ENCODE assay signal across 1 cellular context in genomic region chr6:27688014-27688586, GRCh38.
TF ChIP-seq lines count a peak whose summit lies in the region.

No MANE protein-coding gene starts in this region.

TF ChIP-seq in HepG2, 621 proteins besides CTCF, POLR2A, EP300 and RAD21 (continued from another document and continues in another):
- peak; percentile 97 for TF ChIP-seq ZNF580 (CRISPR knock-in tag; IDR thresholded peaks at IDR 0.05; ENCODE audit: borderline replicate concordance, low read depth)
- no peak for TF ChIP-seq RFX3 (CRISPR knock-in tag; IDR thresholded peaks at IDR 0.05)
- peak; percentile 86 for TF ChIP-seq ZNF772 (CRISPR knock-in tag; IDR thresholded peaks at IDR 0.05)
- TF ChIP-seq ZNF512B (CRISPR knock-in tag; IDR thresholded peaks at IDR 0.05; ENCODE audit: borderline replicate concordance): 0 out of 2 replicates have a peak, but pooled peaks have one; percentile 52
- TF ChIP-seq PLRG1 (conservative IDR thresholded peaks at IDR 0.05): no peak
- TF ChIP-seq RBAK (CRISPR knock-in tag; IDR thresholded peaks at IDR 0.05): peak; percentile 50; the same call in 1 of the 2 replicates
- TF ChIP-seq KLF12 (CRISPR knock-in tag; IDR thresholded peaks at IDR 0.05; ENCODE audit: borderline replicate concordance): no peak
- TF ChIP-seq E2F1 (CRISPR knock-in tag; IDR thresholded peaks at IDR 0.05): no peak
- peak; percentile 83 for TF ChIP-seq ONECUT2 (CRISPR knock-in tag; IDR thresholded peaks at IDR 0.05)
- no peak for TF ChIP-seq ZNF546 (CRISPR knock-in tag; conservative IDR thresholded peaks at IDR 0.05)
- peak; percentile 37; the same call in 1 of the 2 replicates for TF ChIP-seq ZZZ3 (CRISPR knock-in tag; IDR thresholded peaks at IDR 0.05; ENCODE audit: borderline replicate concordance)
- TF ChIP-seq MEIS1 (CRISPR knock-in tag; IDR thresholded peaks at IDR 0.05; ENCODE audit: borderline replicate concordance): 0 out of 2 replicates have a peak, but pooled peaks have one; percentile 57
- TF ChIP-seq TFDP1 (CRISPR knock-in tag; IDR thresholded peaks at IDR 0.05; ENCODE audit: borderline replicate concordance): peak; percentile 82
- no peak for TF ChIP-seq CEBPB (IDR thresholded peaks at IDR 0.05; ENCODE audit: borderline replicate concordance, low read depth, low read length)
- no peak for TF ChIP-seq ZNF83 (CRISPR knock-in tag; IDR thresholded peaks at IDR 0.05; ENCODE audit: borderline replicate concordance)
- peak; percentile 62 for TF ChIP-seq ZBTB33 (CRISPR knock-in tag; IDR thresholded peaks at IDR 0.05)
- TF ChIP-seq BORCS8-MEF2B (CRISPR knock-in tag; IDR thresholded peaks at IDR 0.05): no peak
- no peak for TF ChIP-seq SP2 (CRISPR knock-in tag; IDR thresholded peaks at IDR 0.05)
- no peak for TF ChIP-seq NFE2L2 (IDR thresholded peaks at IDR 0.05; ENCODE audit: low read length)
- peak; percentile 36; the same call in 1 of the 2 replicates for TF ChIP-seq ZNF558 (CRISPR knock-in tag; IDR thresholded peaks at IDR 0.05; ENCODE audit: borderline replicate concordance)
- no peak for TF ChIP-seq ZNF234 (CRISPR knock-in tag; conservative IDR thresholded peaks at IDR 0.05)
- TF ChIP-seq ZNF143 (CRISPR knock-in tag; IDR thresholded peaks at IDR 0.05): peak; percentile 56; the same call in 1 of the 2 replicates
- peak; percentile 76; the same call in 1 of the 2 replicates for TF ChIP-seq RNF219 (CRISPR knock-in tag; IDR thresholded peaks at IDR 0.05)
- TF ChIP-seq ZNF207 (IDR thresholded peaks at IDR 0.05; ENCODE audit: borderline replicate concordance): no peak
- no peak for TF ChIP-seq ZNF550 (CRISPR knock-in tag; IDR thresholded peaks at IDR 0.05; ENCODE audit: borderline replicate concordance)
- peak; percentile 65 for TF ChIP-seq TEAD3 (CRISPR knock-in tag; optimal IDR thresholded peaks at IDR 0.05; ENCODE audit: borderline replicate concordance)
- no peak for TF ChIP-seq JUND (CRISPR knock-in tag; IDR thresholded peaks at IDR 0.05)
- no peak for TF ChIP-seq NFE2L1 (CRISPR knock-in tag; IDR thresholded peaks at IDR 0.05; ENCODE audit: borderline replicate concordance)
- peak; percentile 98 for TF ChIP-seq MAF1 (CRISPR knock-in tag; IDR thresholded peaks at IDR 0.05; ENCODE audit: borderline replicate concordance)
- TF ChIP-seq CCDC6 (CRISPR knock-in tag; IDR thresholded peaks at IDR 0.05): peak; percentile 80
- TF ChIP-seq ZKSCAN1 (IDR thresholded peaks at IDR 0.05; ENCODE audit: low read length): peak; percentile 57; the same call in 1 of the 2 replicates
- TF ChIP-seq FLYWCH1 (CRISPR knock-in tag; IDR thresholded peaks at IDR 0.05): no peak
- TF ChIP-seq KDM1A (CRISPR knock-in tag; IDR thresholded peaks at IDR 0.05): peak; percentile 92; the same call in 1 of the 2 replicates
- TF ChIP-seq ETV5 (CRISPR knock-in tag; IDR thresholded peaks at IDR 0.05; ENCODE audit: borderline replicate concordance): peak; percentile 73
- TF ChIP-seq MAFF (IDR thresholded peaks at IDR 0.05; ENCODE audit: low read depth, low read length): no peak
- no peak for TF ChIP-seq FOSL1 (CRISPR knock-in tag; IDR thresholded peaks at IDR 0.05; ENCODE audit: borderline replicate concordance)
- no peak for TF ChIP-seq ZNF326 (CRISPR knock-in tag; IDR thresholded peaks at IDR 0.05; ENCODE audit: borderline replicate concordance)
- peak; percentile 84; the same call in 1 of the 2 replicates for TF ChIP-seq KAT7 (CRISPR knock-in tag; IDR thresholded peaks at IDR 0.05; ENCODE audit: borderline replicate concordance)
- no peak; the same call in 1 of the 2 replicates for TF ChIP-seq MTA1 (CRISPR knock-in tag; IDR thresholded peaks at IDR 0.05; ENCODE audit: borderline replicate concordance)
- no peak for TF ChIP-seq ZNF567 (CRISPR knock-in tag; IDR thresholded peaks at IDR 0.05; ENCODE audit: borderline replicate concordance)
- 0 out of 2 replicates have a peak, but pooled peaks have one; percentile 6 for TF ChIP-seq FOXK2 (IDR thresholded peaks at IDR 0.05)
- TF ChIP-seq GTF2F1 (IDR thresholded peaks at IDR 0.05; ENCODE audit: low read length): no peak
- TF ChIP-seq ZNF816 (CRISPR knock-in tag; IDR thresholded peaks at IDR 0.05; ENCODE audit: borderline replicate concordance): peak; percentile 77
- TF ChIP-seq RCOR2 (CRISPR knock-in tag; IDR thresholded peaks at IDR 0.05): peak; percentile 91
- TF ChIP-seq RORA (CRISPR knock-in tag; IDR thresholded peaks at IDR 0.05): no peak
- no peak for TF ChIP-seq CSRNP2 (CRISPR knock-in tag; conservative IDR thresholded peaks at IDR 0.05; ENCODE audit: low read depth)
- no peak for TF ChIP-seq SMARCE1 (IDR thresholded peaks at IDR 0.05; ENCODE audit: borderline replicate concordance)
- TF ChIP-seq ZFP37 (CRISPR knock-in tag; IDR thresholded peaks at IDR 0.05; ENCODE audit: borderline replicate concordance): 0 out of 2 replicates have a peak, but pooled peaks have one; percentile 65
